10 cellular contexts compared by ENCODE assay signal in genomic region chr3:4814302-4814903, GRCh38.
DNase-seq lines count a peak whose midpoint lies in the region; ATAC-seq and TF ChIP-seq lines count a peak whose summit lies in the region.
"Had no signal": no experiment of that assay in that cellular context is flagged by ENCODE, and none has a peak within 500 bp of the region (broad histone marks: within the 10 kb centered on the region; RNA-seq: fewer than 3 reads in every experiment).

No MANE protein-coding gene starts in this region.

- H3K27me3 ChIP-seq in lung (ENCODE audit: control insufficient read depth, insufficient read depth) = no peaks in the 10 kb centered on the region
- H3K27me3 ChIP-seq in upper lobe of left lung = no peaks in the 10 kb centered on the region

- TF ChIP-seq POLR2A in upper lobe of left lung (IDR thresholded peaks at IDR 0.05) = peak in 1 of 4 donors; percentile 22

- H3K27me3 Mint-ChIP-seq in activated naive CD4-positive, alpha-beta T cell treated with anti-CD3 and anti-CD28 coated beads, Interleukin-2, amount 10 ng/mL, durations not matched to agents 7 days and 5 days = no peaks in the 10 kb centered on the region

- peaks cover 2 to 4% of the 10 kb centered on the region in 2 donors for H3K9me3 ChIP-seq in lung (ENCODE audit: control insufficient read depth in 2 of 2, insufficient read depth in 1 of 2, low read length in 1 of 2)
- H3K9me3 ChIP-seq in upper lobe of left lung = no peaks in the 10 kb centered on the region

- TF ChIP-seq CTCF in lung (IDR thresholded peaks at IDR 0.05; ENCODE audit: control extremely low read depth, extremely low read depth) (no peak), upper lobe of left lung (IDR thresholded peaks at IDR 0.05) (no peak)

- no peak overlapping the region for H3K27ac Mint-ChIP-seq in activated naive CD4-positive, alpha-beta T cell treated with anti-CD3 and anti-CD28 coated beads, Interleukin-2, amount 10 ng/mL, durations not matched to agents 7 days and 5 days

- H3K4me3 ChIP-seq in lung (no peak overlapping the region), upper lobe of left lung (peak overlapping the region in 1 of 4 donors; percentile 13)

- DNase-seq in activated naive CD4-positive, alpha-beta T cell treated with anti-CD3 and anti-CD28 coated beads, Interleukin-2, amount 10 ng/mL, durations not matched to agents 7 days and 5 days = no peak
- DNase-seq in activated naive CD4-positive, alpha-beta T cell treated with anti-CD3 and anti-CD28 coated beads, Interleukin-2, amount 50 U/mL, for 16 hours = no peak
- DNase-seq in dermis microvascular lymphatic vessel endothelial cell (ENCODE audit: low read depth in 2 of 2) (peak; percentile 70 to 94), lung (ENCODE audit: low spot score) (peak; percentile 42), upper lobe of left lung (peak in 1 of 2 donors; percentile 61), foreskin melanocyte (no peak)
- DNase-seq: NCI-H2029; stimulated activated CD4-positive, alpha-beta T cell treated with anti-CD3 and anti-CD28 coated beads, Interleukin-2, amount 100 ng/mL, for 48 hours had no signal

- peaks cover 12% of the 10 kb centered on the region for H3K9me3 Mint-ChIP-seq in activated naive CD4-positive, alpha-beta T cell treated with anti-CD3 and anti-CD28 coated beads, Interleukin-2, amount 10 ng/mL, durations not matched to agents 7 days and 5 days

- peaks cover 5% of the 10 kb centered on the region for H3K4me1 Mint-ChIP-seq in activated naive CD4-positive, alpha-beta T cell treated with anti-CD3 and anti-CD28 coated beads, Interleukin-2, amount 10 ng/mL, durations not matched to agents 7 days and 5 days

- TF ChIP-seq EP300 in upper lobe of left lung (IDR thresholded peaks at IDR 0.05) = peak in 2 of 4 donors; percentile 38 to 40

- WGBS in lung, 2 donors = 38 to 65% methylated on average over 20 of the region's 20 CpGs
- WGBS in upper lobe of left lung, 2 donors = 44 to 57% methylated on average over 20 of the region's 20 CpGs

- H3K36me3 ChIP-seq in lung (ENCODE audit: control insufficient read depth in 2 of 2, insufficient read depth in 2 of 2, low read length in 2 of 2) (peaks cover 0 to 20% of the 10 kb centered on the region in 2 donors), upper lobe of left lung (peaks cover 0 to 28% (median 16%) of the 10 kb centered on the region in 4 donors)

- H3K27ac ChIP-seq in lung (ENCODE audit: low read depth in 1 of 2, low read length in 1 of 2) (peak overlapping the region in 1 of 2 donors; percentile 54), upper lobe of left lung (peak overlapping the region; percentile 38 to 66 (median 52))

- peak overlapping the region; percentile 10 for H3K4me3 Mint-ChIP-seq in activated naive CD4-positive, alpha-beta T cell treated with anti-CD3 and anti-CD28 coated beads, Interleukin-2, amount 10 ng/mL, durations not matched to agents 7 days and 5 days

- peaks cover 0 to 2% of the 10 kb centered on the region in 2 donors for H3K4me1 ChIP-seq in lung (ENCODE audit: control insufficient read depth in 2 of 2, insufficient read depth in 2 of 2, low read length in 2 of 2)
- H3K4me1 ChIP-seq in upper lobe of left lung = peaks cover 0 to 13% (median 5%) of the 10 kb centered on the region in 4 donors

- ATAC-seq in lung (ENCODE audit: insufficient read depth, low FRiP score) = peak; percentile 58
- peak; percentile 64 to 72 for ATAC-seq in upper lobe of left lung (ENCODE audit: low FRiP score in 2 of 2)
- no peak for ATAC-seq in GM18520 (IDR thresholded peaks at IDR 0.05; ENCODE audit: unreplicated experiment)
- no peak for ATAC-seq in GM21619 (IDR thresholded peaks at IDR 0.05; ENCODE audit: unreplicated experiment)

- CTCF ChIA-PET in activated naive CD4-positive, alpha-beta T cell treated with anti-CD3 and anti-CD28 coated beads, Interleukin-2, amount 10 ng/mL, durations not matched to agents 7 days and 5 days (lab: Charles Lee) = interaction anchor here (1.7 kb wide), 1 partner anchor 10 kb away, joined by 5 read pairs; no protein-coding TSS in a partner anchor

- H3K36me3 Mint-ChIP-seq in activated naive CD4-positive, alpha-beta T cell treated with anti-CD3 and anti-CD28 coated beads, Interleukin-2, amount 10 ng/mL, durations not matched to agents 7 days and 5 days = peaks cover 72% of the 10 kb centered on the region

Comparison
In these comparisons a context has a peak if more than half of its experiments do, and no peak if none do; other contexts are left out.
1. DNase-seq: peak in dermis microvascular lymphatic vessel endothelial cell (2 of 2) and lung (single experiment); none in activated naive CD4-positive, alpha-beta T cell treated with anti-CD3 and anti-CD28 coated beads, Interleukin-2, amount 10 ng/mL, durations not matched to agents 7 days and 5 days (single experiment), activated naive CD4-positive, alpha-beta T cell treated with anti-CD3 and anti-CD28 coated beads, Interleukin-2, amount 50 U/mL, for 16 hours (single experiment) and foreskin melanocyte (single experiment).
2. ATAC-seq: peak in lung (single experiment) and upper lobe of left lung (2 of 2); none in GM18520 (single experiment) and GM21619 (single experiment).